ENCODE assay signal across 14 cellular contexts in genomic region chr2:197247083-197247482, GRCh38.
DNase-seq lines count a peak whose midpoint lies in the region; ATAC-seq, FAIRE-seq and TF ChIP-seq lines count a peak whose summit lies in the region.
"Had no signal": no experiment of that assay in that cellular context is flagged by ENCODE, and none has a peak within 500 bp of the region (broad histone marks: within the 10 kb centered on the region; RNA-seq: fewer than 3 reads in every experiment).

No MANE protein-coding gene starts in this region.

- peaks cover 10% of the 10 kb centered on the region for H3K9me3 Mint-ChIP-seq in activated CD4-positive, alpha-beta T cell treated with anti-CD3 and anti-CD28 coated beads, Interleukin-2, amount 10 ng/mL, durations not matched to agents 7 days and 5 days
- peaks cover 5% of the 10 kb centered on the region for H3K9me3 Mint-ChIP-seq in activated CD8-positive, alpha-beta T cell treated with anti-CD3 and anti-CD28 coated beads for 36 hours
- H3K9me3 Mint-ChIP-seq in natural killer cell, result no peaks in the 10 kb centered on the region

- no peak overlapping the region for H3K4me3 Mint-ChIP-seq in activated CD4-positive, alpha-beta T cell treated with anti-CD3 and anti-CD28 coated beads, Interleukin-2, amount 10 ng/mL, durations not matched to agents 7 days and 5 days
- H3K4me3 Mint-ChIP-seq in activated CD8-positive, alpha-beta T cell treated with anti-CD3 and anti-CD28 coated beads for 36 hours, result peak overlapping the region; percentile 10
- H3K4me3 Mint-ChIP-seq in natural killer cell, result peak overlapping the region; percentile 7

- H3K27ac Mint-ChIP-seq in activated CD4-positive, alpha-beta T cell treated with anti-CD3 and anti-CD28 coated beads, Interleukin-2, amount 10 ng/mL, durations not matched to agents 7 days and 5 days, result peak overlapping the region; percentile 10
- H3K27ac Mint-ChIP-seq in activated CD8-positive, alpha-beta T cell treated with anti-CD3 and anti-CD28 coated beads for 36 hours, result peak overlapping the region; percentile 87
- H3K27ac Mint-ChIP-seq in natural killer cell, result peak overlapping the region; percentile 96 to 99

- H3K4me1 Mint-ChIP-seq in activated CD4-positive, alpha-beta T cell treated with anti-CD3 and anti-CD28 coated beads, Interleukin-2, amount 10 ng/mL, durations not matched to agents 7 days and 5 days, result peaks cover 78% of the 10 kb centered on the region
- H3K4me1 Mint-ChIP-seq in activated CD8-positive, alpha-beta T cell treated with anti-CD3 and anti-CD28 coated beads for 36 hours (ENCODE audit: low read depth), result peaks cover 86% of the 10 kb centered on the region
- peaks cover 82 to 86% of the 10 kb centered on the region in 2 donors for H3K4me1 Mint-ChIP-seq in natural killer cell

- no peak for TF ChIP-seq CTCF in activated CD8-positive, alpha-beta T cell treated with anti-CD3 and anti-CD28 coated beads for 36 hours (IDR thresholded peaks at IDR 0.05)
- no peak for TF ChIP-seq CTCF in natural killer cell (IDR thresholded peaks at IDR 0.05)

- peak; percentile 54 for ATAC-seq in GM21423 (IDR thresholded peaks at IDR 0.05; ENCODE audit: unreplicated experiment)
- ATAC-seq in activated CD8-positive, alpha-beta T cell treated with anti-CD3 and anti-CD28 coated beads for 36 hours, result no peak
- ATAC-seq in natural killer cell, result no peak
- ATAC-seq: A549 had no signal

- intact Hi-C loops in activated CD8-positive, alpha-beta T cell treated with anti-CD3 and anti-CD28 coated beads for 36 hours (cut with micrococcal nuclease), result no loop called here
- intact Hi-C loops in natural killer cell (cut with micrococcal nuclease), result no loop called here

- CTCF ChIA-PET in activated CD4-positive, alpha-beta T cell treated with anti-CD3 and anti-CD28 coated beads, Interleukin-2, amount 10 ng/mL, durations not matched to agents 7 days and 5 days (lab: Charles Lee), result no interaction called here
- CTCF ChIA-PET in activated CD8-positive, alpha-beta T cell treated with anti-CD3 and anti-CD28 coated beads for 36 hours (lab: Charles Lee), result no interaction called here

- peaks cover 55% of the 10 kb centered on the region for H3K36me3 Mint-ChIP-seq in activated CD4-positive, alpha-beta T cell treated with anti-CD3 and anti-CD28 coated beads, Interleukin-2, amount 10 ng/mL, durations not matched to agents 7 days and 5 days (ENCODE audit: low read depth)
- peaks cover 55% of the 10 kb centered on the region for H3K36me3 Mint-ChIP-seq in activated CD8-positive, alpha-beta T cell treated with anti-CD3 and anti-CD28 coated beads for 36 hours (ENCODE audit: low read depth)
- H3K36me3 Mint-ChIP-seq in natural killer cell, result no peaks in the 10 kb centered on the region

- H3K27me3 Mint-ChIP-seq in activated CD4-positive, alpha-beta T cell treated with anti-CD3 and anti-CD28 coated beads, Interleukin-2, amount 10 ng/mL, durations not matched to agents 7 days and 5 days, result no peaks in the 10 kb centered on the region
- no peaks in the 10 kb centered on the region for H3K27me3 Mint-ChIP-seq in activated CD8-positive, alpha-beta T cell treated with anti-CD3 and anti-CD28 coated beads for 36 hours
- H3K27me3 Mint-ChIP-seq in natural killer cell (ENCODE audit: low read depth in 2 of 2), result no peaks in the 10 kb centered on the region

- POLR2A ChIA-PET in activated CD4-positive, alpha-beta T cell treated with anti-CD3 and anti-CD28 coated beads, Interleukin-2, amount 10 ng/mL, durations not matched to agents 7 days and 5 days (lab: Charles Lee), result no interaction called here
- POLR2A ChIA-PET in activated CD8-positive, alpha-beta T cell treated with anti-CD3 and anti-CD28 coated beads for 36 hours (lab: Charles Lee), result interaction anchor here (1.1 to 1.2 kb wide), 2 partner anchors 23 to 61 kb away, joined by 3 read pairs; no protein-coding TSS in a partner anchor

- no peak for DNase-seq in activated CD4-positive, alpha-beta T cell treated with anti-CD3 and anti-CD28 coated beads, Interleukin-2, amount 10 ng/mL, durations not matched to agents 7 days and 5 days
- no peak for DNase-seq in activated CD4-positive, alpha-beta T cell treated with anti-CD3 and anti-CD28 coated beads for 48 hours
- DNase-seq in activated CD8-positive, alpha-beta T cell treated with anti-CD3 and anti-CD28 coated beads for 36 hours, result peak; percentile 46
- DNase-seq in natural killer cell (no peak), urothelium cell line (ENCODE audit: low spot score) (no peak), GM19240 (ENCODE audit: insufficient read length, low spot score) (no peak), NCI-H748 treated with DMSO at 0.1 percent for 48 hours (lab: John Stamatoyannopoulos, UW) (no peak)
- DNase-seq: activated gamma-delta T cell treated with Interleukin-2 at 50 U/mL for 16 hours, caudate nucleus, NCI-H1694 treated with DMSO at 0.1 percent for 48 hours, NCI-H82 had no signal

- FAIRE-seq in urothelium cell line (lab: Jason Lieb, UNC), result no peak
- FAIRE-seq: A549, endothelial cell of umbilical vein had no signal

Comparison
In these comparisons a context has a peak if more than half of its experiments do, and no peak if none do; other contexts are left out.
1. H3K27ac Mint-ChIP-seq: peak in every context shown above with its lines; median percentile 98 in natural killer cell; 87 in activated CD8-positive, alpha-beta T cell treated with anti-CD3 and anti-CD28 coated beads for 36 hours; 10 in activated CD4-positive, alpha-beta T cell treated with anti-CD3 and anti-CD28 coated beads, Interleukin-2, amount 10 ng/mL, durations not matched to agents 7 days and 5 days.